Comparison of ENCODE assay signal across 2 cellular contexts in genomic region chr11:32188785-32189184, GRCh38.
TF ChIP-seq lines count a peak whose summit lies in the region.

No MANE protein-coding gene starts in this region.

TF ChIP-seq in A549, 52 proteins besides CTCF, POLR2A, EP300 and RAD21 (continued from another document):
- TF ChIP-seq SREBF2 (IDR thresholded peaks at IDR 0.05) (no peak), EHF (CRISPR knock-in tag; IDR thresholded peaks at IDR 0.05) (no peak)
TF ChIP-seq in A549: peak in this region for 0.

TF ChIP-seq in H1, 55 proteins besides CTCF, POLR2A, EP300 and RAD21 (continued from another document):
- no peak for TF ChIP-seq BACH1 (IDR thresholded peaks at IDR 0.05; ENCODE audit: low read length)
- no peak for TF ChIP-seq KDM4A (IDR thresholded peaks at IDR 0.05; ENCODE audit: low read depth, low read length, severe bottlenecking)
- TF ChIP-seq SP2 (IDR thresholded peaks at IDR 0.05; ENCODE audit: low read length): no peak
- TF ChIP-seq CEBPB (IDR thresholded peaks at IDR 0.05; ENCODE audit: low read depth, low read length): no peak
- TF ChIP-seq TCF12 (IDR thresholded peaks at IDR 0.05; ENCODE audit: low read depth, low read length): no peak
- TF ChIP-seq YY1 (IDR thresholded peaks at IDR 0.05; ENCODE audit: low read depth, low read length): no peak
- no peak for TF ChIP-seq ASH2L (IDR thresholded peaks at IDR 0.05; ENCODE audit: low read length)
- TF ChIP-seq JUN (IDR thresholded peaks at IDR 0.05; ENCODE audit: low read depth, low read length): no peak
TF ChIP-seq in H1: peak in this region for 0.
